ENCODE assay signal across 10 cellular contexts in genomic region chr7:130865408-130866236, GRCh38.
A peak's percentile ranks its signal among the peaks of the same experiment; 100 is the strongest.
DNase-seq lines count a peak whose midpoint lies in the region; ATAC-seq and TF ChIP-seq lines count a peak whose summit lies in the region.
"Had no signal": no experiment of that assay in that cellular context is flagged by ENCODE, and none has a peak within 500 bp of the region (broad histone marks: within the 10 kb centered on the region; RNA-seq: fewer than 3 reads in every experiment).

No MANE protein-coding gene starts in this region.

- H3K27ac ChIP-seq in OCI-LY1 (ENCODE audit: low read depth, low read length, poor library complexity, severe bottlenecking) (no peak overlapping the region), psoas muscle (no peak overlapping the region)

- intact Hi-C loops in activated CD4-positive, alpha-beta T cell treated with anti-CD3 and anti-CD28 coated beads for 36 hours (cut with DNase I, micrococcal nuclease), result no loop called here
- intact Hi-C loops in psoas muscle (cut with DNase I), result no loop called here

- H3K27me3 ChIP-seq in OCI-LY1 (ENCODE audit: insufficient read depth, low read length), result no peaks in the 10 kb centered on the region
- H3K27me3 ChIP-seq in psoas muscle (ENCODE audit: insufficient read depth in 3 of 3, low read length in 2 of 3), result no peaks in the 10 kb centered on the region

- no peaks in the 10 kb centered on the region for H3K4me1 Mint-ChIP-seq in activated CD4-positive, alpha-beta T cell treated with anti-CD3 and anti-CD28 coated beads for 36 hours

- no peaks in the 10 kb centered on the region; the same call in 1 of the 2 replicates for H3K9me3 ChIP-seq in OCI-LY1 (ENCODE audit: low read length)
- no peaks in the 10 kb centered on the region for H3K9me3 ChIP-seq in psoas muscle

- H3K4me1 ChIP-seq in OCI-LY1 (ENCODE audit: insufficient read depth, low read length, severe bottlenecking) (no peaks in the 10 kb centered on the region), psoas muscle (no peaks in the 10 kb centered on the region)

- H3K9me2 ChIP-seq in OCI-LY1 (ENCODE audit: low read depth, low read length), result no peaks in the 10 kb centered on the region

- no peak overlapping the region for H3K4me3 ChIP-seq in OCI-LY1 (ENCODE audit: low read depth, low read length, poor library complexity, severe bottlenecking)
- no peak overlapping the region for H3K4me3 ChIP-seq in cardiac fibroblast (replicated peaks in 1 of 2; ENCODE audit: low read depth in 2 of 2, low read length in 2 of 2)
- H3K4me3 ChIP-seq in psoas muscle, result no peak overlapping the region

- no peak overlapping the region for H3K9ac ChIP-seq in OCI-LY1 (ENCODE audit: low read length)

- CTCF ChIA-PET in activated CD4-positive, alpha-beta T cell treated with anti-CD3 and anti-CD28 coated beads for 36 hours (lab: Charles Lee), result interaction anchor here (1.3 kb wide), 2 partner anchors 66 to 428 kb away, joined by 3 read pairs; no protein-coding TSS in a partner anchor

- no peak overlapping the region for H3K4me3 Mint-ChIP-seq in activated CD4-positive, alpha-beta T cell treated with anti-CD3 and anti-CD28 coated beads for 36 hours

- H3F3A ChIP-seq in OCI-LY1 (ENCODE audit: insufficient read depth, low read length), result no peaks in the 10 kb centered on the region

- POLR2A ChIA-PET in activated CD4-positive, alpha-beta T cell treated with anti-CD3 and anti-CD28 coated beads for 36 hours (lab: Charles Lee), result no interaction called here

- no peaks in the 10 kb centered on the region for H4K20me1 ChIP-seq in OCI-LY1 (ENCODE audit: insufficient read depth, low read length)

- 83 to 91% (median 86%) methylated on average over 4 of the region's 4 CpGs for WGBS in psoas muscle, 3 donors

- peak; percentile 24 for ATAC-seq in activated CD4-positive, alpha-beta T cell treated with anti-CD3 and anti-CD28 coated beads for 36 hours
- ATAC-seq in psoas muscle (peak; percentile 17 to 29 (median 24)), HG02678 (IDR thresholded peaks at IDR 0.05; ENCODE audit: unreplicated experiment) (no peak), HG03159 (IDR thresholded peaks at IDR 0.05; ENCODE audit: unreplicated experiment) (no peak)

- TF ChIP-seq CTCF in OCI-LY1 (IDR thresholded peaks at IDR 0.05; ENCODE audit: low read length), result peak; percentile 11; the same call in 1 of the 2 replicates
- TF ChIP-seq CTCF in cardiac fibroblast (IDR thresholded peaks at IDR 0.05; ENCODE audit: low read depth, low read length), result peak; percentile 26
- TF ChIP-seq CTCF in psoas muscle (IDR thresholded peaks at IDR 0.05), result no peak

- peaks cover 55% of the 10 kb centered on the region for H3K36me3 ChIP-seq in OCI-LY1 (ENCODE audit: insufficient read depth, low read length)
- peaks cover 11 to 100% of the 10 kb centered on the region in 2 donors for H3K36me3 ChIP-seq in psoas muscle (ENCODE audit: insufficient read depth in 1 of 2, low read depth in 1 of 2)

- H3K79me2 ChIP-seq in OCI-LY1 (ENCODE audit: insufficient read depth, low read length), result no peaks in the 10 kb centered on the region

- H3K36me3 Mint-ChIP-seq in activated CD4-positive, alpha-beta T cell treated with anti-CD3 and anti-CD28 coated beads for 36 hours (ENCODE audit: low read depth), result peaks cover 90% of the 10 kb centered on the region

- no peak overlapping the region for H3K4me2 ChIP-seq in OCI-LY1 (ENCODE audit: low read length)

- DNase-seq in activated CD4-positive, alpha-beta T cell treated with anti-CD3 and anti-CD28 coated beads for 36 hours, result no peak
- no peak for DNase-seq in activated CD4-positive, alpha-beta T cell treated with anti-CD3 and anti-CD28 coated beads, Interleukin-2, amount 50 U/mL, for 48 hours
- DNase-seq in cardiac fibroblast (ENCODE audit: low read depth in 2 of 2), result peak; percentile 44 to 62
- DNase-seq in psoas muscle, result no peak
- DNase-seq in putamen (ENCODE audit: low spot score), result no peak
- DNase-seq: amniotic stem cell, NCI-H1417 had no signal

- no peak overlapping the region for H3K27ac Mint-ChIP-seq in activated CD4-positive, alpha-beta T cell treated with anti-CD3 and anti-CD28 coated beads for 36 hours

- no peak overlapping the region for H2AFZ ChIP-seq in OCI-LY1 (ENCODE audit: low read length)

- peaks cover 20% of the 10 kb centered on the region for H3K9me3 Mint-ChIP-seq in activated CD4-positive, alpha-beta T cell treated with anti-CD3 and anti-CD28 coated beads for 36 hours (ENCODE audit: low read depth)

- no peaks in the 10 kb centered on the region for H3K27me3 Mint-ChIP-seq in activated CD4-positive, alpha-beta T cell treated with anti-CD3 and anti-CD28 coated beads for 36 hours

Comparison
In these comparisons a context has a peak if more than half of its experiments do, and no peak if none do; other contexts are left out.
1. ATAC-seq: peak in activated CD4-positive, alpha-beta T cell treated with anti-CD3 and anti-CD28 coated beads for 36 hours (single experiment) and psoas muscle (4 of 4); none in HG02678 (single experiment) and HG03159 (single experiment).
2. DNase-seq: peak in cardiac fibroblast (2 of 2); none in activated CD4-positive, alpha-beta T cell treated with anti-CD3 and anti-CD28 coated beads for 36 hours (single experiment), activated CD4-positive, alpha-beta T cell treated with anti-CD3 and anti-CD28 coated beads, Interleukin-2, amount 50 U/mL, for 48 hours (0 of 2), psoas muscle (0 of 2) and putamen (single experiment).